ENCODE assay signal across 8 cellular contexts in the genomic region with DNA sequence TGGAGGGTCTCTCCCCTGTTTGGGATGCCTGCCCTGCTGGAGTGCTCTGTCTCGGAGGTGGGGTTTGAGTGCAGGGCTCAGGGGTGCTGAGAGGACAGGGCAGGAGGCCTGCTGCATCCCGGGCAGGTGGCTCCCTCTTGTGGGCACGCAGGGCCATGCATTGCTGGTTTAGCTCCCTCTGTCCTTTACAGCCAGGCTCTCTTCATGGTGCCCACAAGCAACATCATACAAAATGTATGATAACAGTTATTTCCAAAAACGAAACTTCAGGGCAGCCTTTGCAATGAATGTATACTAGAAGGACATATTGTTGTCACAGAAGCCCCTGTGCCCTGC. TPM values are rescaled to one million over a fixed set of nuclear protein-coding genes. Genes with fewer than 3 reads are reported as not detected.
DNase-seq lines count a peak whose midpoint lies in the region; ATAC-seq and TF ChIP-seq lines count a peak whose summit lies in the region.
"Not testable (repeated sequence)": the region's sequence is repeated elsewhere in the genome, so short reads cannot be mapped to it uniquely, and the experiment has no call there.

No MANE protein-coding gene starts in this region.

- not testable (repeated sequence) for H3K36me3 ChIP-seq in BJ (ENCODE audit: control insufficient read depth, insufficient read depth, low read length)

- H3K4me3 Mint-ChIP-seq in natural killer cell treated with Interleukin-12 subunit alpha and Interleukin-12 subunit beta and Interleukin-15 and Interleukin-18, amount 100 ng/mL, for 72 hours: not testable (repeated sequence)

- H3K27me3 ChIP-seq in BJ (ENCODE audit: control insufficient read depth, insufficient read depth, low read length): not testable (repeated sequence)

- CTCF ChIA-PET in BJ (lab: Yijun Ruan, JAX): not testable (repeated sequence)

- H3K4me3 ChIP-seq in BJ (ENCODE audit: low read depth, low read length); fibroblast of villous mesenchyme (ENCODE audit: low read depth, low read length): not testable (repeated sequence)

- not testable (repeated sequence) for H3K9me3 Mint-ChIP-seq in natural killer cell treated with Interleukin-12 subunit alpha and Interleukin-12 subunit beta and Interleukin-15 and Interleukin-18, amount 100 ng/mL, for 72 hours

- not testable (repeated sequence) for H3K4me1 Mint-ChIP-seq in natural killer cell treated with Interleukin-12 subunit alpha and Interleukin-12 subunit beta and Interleukin-15 and Interleukin-18, amount 100 ng/mL, for 72 hours (ENCODE audit: low read depth in 2 of 2)

- TF ChIP-seq CTCF in BJ (IDR thresholded peaks at IDR 0.05; ENCODE audit: insufficient read depth, low read depth, low read length) (peak; percentile 31; the same call in 1 of the 2 replicates), fibroblast of villous mesenchyme (IDR thresholded peaks at IDR 0.05; ENCODE audit: insufficient read depth, low read depth, low read length) (peak; percentile 33)

- not testable (repeated sequence) for DNase-seq in BJ (ENCODE audit: low read depth); fibroblast of villous mesenchyme (ENCODE audit: low read depth)
- DNase-seq in activated CD4-positive, alpha-beta T cell treated with anti-CD3 and anti-CD28 coated beads for 24 hours (ENCODE audit: low read depth in 2 of 2): peak; percentile 39 to 58
- peak; percentile 65 for DNase-seq in activated naive CD4-positive, alpha-beta T cell treated with anti-CD3 and anti-CD28 coated beads, Interleukin-2, amount 50 U/mL, for 16 hours
- DNase-seq in natural killer cell treated with Interleukin-12 subunit alpha and Interleukin-12 subunit beta and Interleukin-15 and Interleukin-18, amount 100 ng/mL, for 72 hours (ENCODE audit: low spot score): peak; percentile 79
- DNase-seq in stimulated activated CD4-positive, alpha-beta T cell treated with anti-CD3 and anti-CD28 coated beads, TNF-alpha, amount 100 ng/mL, for 4 hours (ENCODE audit: low read depth in 3 of 3): peak; percentile 33 to 45 (median 40)

- POLR2A ChIA-PET in BJ (lab: Charles Lee): not testable (repeated sequence)

- H3K27me3 Mint-ChIP-seq in natural killer cell treated with Interleukin-12 subunit alpha and Interleukin-12 subunit beta and Interleukin-15 and Interleukin-18, amount 100 ng/mL, for 72 hours: not testable (repeated sequence)

- ATAC-seq in GM19452 (IDR thresholded peaks at IDR 0.05; ENCODE audit: unreplicated experiment) (peak; percentile 43), HG03354 (IDR thresholded peaks at IDR 0.05; ENCODE audit: poor library complexity, severe bottlenecking, unreplicated experiment) (peak; percentile 59)
- ATAC-seq in natural killer cell treated with Interleukin-12 subunit alpha and Interleukin-12 subunit beta and Interleukin-15 and Interleukin-18, amount 100 ng/mL, for 72 hours: peak; percentile 86

- not testable (repeated sequence) for H3K27ac Mint-ChIP-seq in natural killer cell treated with Interleukin-12 subunit alpha and Interleukin-12 subunit beta and Interleukin-15 and Interleukin-18, amount 100 ng/mL, for 72 hours

- H3K36me3 Mint-ChIP-seq in natural killer cell treated with Interleukin-12 subunit alpha and Interleukin-12 subunit beta and Interleukin-15 and Interleukin-18, amount 100 ng/mL, for 72 hours: not testable (repeated sequence)

RNA-seq across cellular contexts. Expression of a gene that starts 22.9 kb away (rescaled TPM):
- 25.0 and 31.3 TPM in 2 replicates for polyA plus RNA-seq in BJ (2011; rRNA removed)
- polyA minus RNA-seq in BJ (2011; rRNA and poly(A)+ RNA removed): 13.6 and 16.1 TPM in 2 replicates
- 26.7 and 37.1 TPM in 2 replicates for total RNA-seq in fibroblast of villous mesenchyme
- total RNA-seq in natural killer cell treated with Interleukin-12 subunit alpha and Interleukin-12 subunit beta and Interleukin-15 and Interleukin-18, amount 100 ng/mL, for 72 hours: 10 to 100 TPM; 71.3 to 76.8 TPM

RNA-seq across cellular contexts. Expression of a gene that starts 29.6 kb away (rescaled TPM):
- not detected in 2 replicates for polyA plus RNA-seq in BJ (2011; rRNA removed)
- not detected in 2 replicates for polyA minus RNA-seq in BJ (2011; rRNA and poly(A)+ RNA removed)
- not detected in 2 replicates for total RNA-seq in fibroblast of villous mesenchyme
- not detected for total RNA-seq in natural killer cell treated with Interleukin-12 subunit alpha and Interleukin-12 subunit beta and Interleukin-15 and Interleukin-18, amount 100 ng/mL, for 72 hours

RNA-seq across cellular contexts. Expression of a gene that starts 40.6 kb away (rescaled TPM):
- polyA plus RNA-seq in BJ (2011; rRNA removed): 9.5 and 15.9 TPM in 2 replicates
- 10.2 and 10.5 TPM in 2 replicates for polyA minus RNA-seq in BJ (2011; rRNA and poly(A)+ RNA removed)
- total RNA-seq in fibroblast of villous mesenchyme: 31.1 and 45.7 TPM in 2 replicates
- 10 to 100 TPM; 34.1 to 63.9 TPM for total RNA-seq in natural killer cell treated with Interleukin-12 subunit alpha and Interleukin-12 subunit beta and Interleukin-15 and Interleukin-18, amount 100 ng/mL, for 72 hours

RNA-seq across cellular contexts. Expression of a gene that starts 47.0 kb away (rescaled TPM):
- polyA plus RNA-seq in BJ (2011; rRNA removed): 15.4 and 32.9 TPM in 2 replicates
- 15.9 and 57.4 TPM in 2 replicates for polyA minus RNA-seq in BJ (2011; rRNA and poly(A)+ RNA removed)
- total RNA-seq in fibroblast of villous mesenchyme: 20.0 and 23.3 TPM in 2 replicates
- 100 to 1,000 TPM; 103 to 146 TPM for total RNA-seq in natural killer cell treated with Interleukin-12 subunit alpha and Interleukin-12 subunit beta and Interleukin-15 and Interleukin-18, amount 100 ng/mL, for 72 hours
